In the genomic region with DNA sequence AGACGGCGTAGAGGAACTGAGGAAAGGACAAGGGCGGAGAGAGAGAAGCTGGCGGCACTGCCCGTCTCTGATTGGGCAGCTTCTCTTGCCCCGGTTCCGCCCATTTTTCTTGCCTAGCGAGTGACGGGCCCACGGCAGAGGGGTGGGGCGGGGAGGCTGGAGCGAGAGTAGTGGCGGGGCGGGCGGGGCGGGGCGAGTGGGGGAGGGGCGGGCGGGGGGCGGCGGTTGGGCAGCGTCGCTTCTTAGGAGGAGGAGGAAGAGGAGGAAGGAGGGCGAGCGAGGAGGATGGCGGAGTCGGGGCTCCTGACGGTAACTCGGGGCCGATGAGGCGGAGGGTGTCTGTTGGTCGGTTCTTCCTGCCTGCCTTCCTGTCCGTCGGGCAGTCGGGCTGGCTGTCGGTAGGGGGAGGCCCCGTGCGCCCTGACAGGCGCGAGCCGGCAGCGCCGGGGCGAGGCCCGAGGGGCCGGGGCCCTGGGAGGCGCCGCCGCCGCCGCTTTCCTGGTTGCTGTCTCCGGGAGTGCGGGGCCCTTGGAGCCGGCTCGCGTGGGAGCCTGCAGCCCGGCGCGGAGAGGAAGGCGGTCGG, we compare ENCODE assay signal across 8 cellular contexts. TPM values are rescaled to one million over a fixed set of nuclear protein-coding genes. Genes with fewer than 3 reads are reported as not detected.
DNase-seq lines count a peak whose midpoint lies in the region; ATAC-seq and TF ChIP-seq lines count a peak whose summit lies in the region.

TSS of gene SHOC2 (plus strand) at position 256 of the 583 bp plus-strand sequence. CDS start 44,755 bp downstream, outside the sequence.

- H2AFZ ChIP-seq in GM23248: peak within 1 kb of the TSS; percentile 86

- in situ Hi-C loops in GM23248 (cut with MboI): no loop called here

- H3K4me1 Mint-ChIP-seq in natural killer cell: peaks cover 39 to 51% of the 10 kb centered on the region in 2 donors

- peak; percentile 62 to 90 (median 88) for ATAC-seq in natural killer cell

- H3K36me3 ChIP-seq in GM23248 (ENCODE audit: low read depth): no peaks in the 10 kb centered on the region
- no peaks in the 10 kb centered on the region for H3K36me3 ChIP-seq in stomach smooth muscle (ENCODE audit: control insufficient read depth in 2 of 2, insufficient read depth in 2 of 2, low read length in 2 of 2)

- WGBS in GM23248 (ENCODE audit: low coverage in 1 of 2, low lambda C conversion rate in 2 of 2, missing lambda C conversion rate in 2 of 2), 2 experiments: 0 to 1% methylated on average over 13 to 54 of the region's 61 CpGs

- peak within 1 kb of the TSS; percentile 93 for H3K4me2 ChIP-seq in GM23248 (ENCODE audit: unreplicated experiment)

- no peaks in the 10 kb centered on the region for H3K9me3 Mint-ChIP-seq in natural killer cell

- H3K27ac Mint-ChIP-seq in natural killer cell: peak within 1 kb of the TSS; percentile 99 to 100

- H3K4me1 ChIP-seq in GM23248 (ENCODE audit: insufficient read depth) (peaks cover 62% of the 10 kb centered on the region), stomach smooth muscle (ENCODE audit: control insufficient read depth, insufficient read depth, low read length) (no peaks in the 10 kb centered on the region)

- intact Hi-C loops in natural killer cell (cut with micrococcal nuclease): loop anchor here (1.0 to 10.0 kb wide), 4 partner anchors 47 to 615 kb away; partner anchors contain the start of gene SMNDC1

- 0 out of 2 replicates have a peak, but pooled peaks cover 10% of the 10 kb centered on the region for H4K20me1 ChIP-seq in GM23248 (ENCODE audit: insufficient read depth)

- TF ChIP-seq POLR2A in NB4 (IDR thresholded peaks at IDR 0.05; ENCODE audit: extremely low read depth, insufficient read length): peak; percentile 78

- TF ChIP-seq CTCF in NB4 (IDR thresholded peaks at IDR 0.05; ENCODE audit: low read depth, low read length) (peak; percentile 8), natural killer cell (IDR thresholded peaks at IDR 0.05) (no peak)

- H3K4me3 ChIP-seq in GM08714 (ENCODE audit: low read length) (peak within 1 kb of the TSS; percentile 87), GM23248 (peak within 1 kb of the TSS; percentile 87), NB4 (ENCODE audit: low read depth, low read length) (peak within 1 kb of the TSS; percentile 98), stomach smooth muscle (ENCODE audit: low read length in 2 of 2) (peak within 1 kb of the TSS; percentile 83 to 93)

- H3K27ac ChIP-seq in GM23248 (peak within 1 kb of the TSS; percentile 99), epithelial cell of prostate (peak within 1 kb of the TSS; percentile 96), stomach smooth muscle (ENCODE audit: low read length) (peak within 1 kb of the TSS; percentile 98)

- H3K9me3 ChIP-seq in GM23248 (ENCODE audit: low read depth) (no peaks in the 10 kb centered on the region), stomach smooth muscle (ENCODE audit: control insufficient read depth in 2 of 2, low read length in 2 of 2) (no peaks in the 10 kb centered on the region)

- no peaks in the 10 kb centered on the region for H3K36me3 Mint-ChIP-seq in natural killer cell

- peak within 1 kb of the TSS; percentile 97 for H3K4me3 Mint-ChIP-seq in natural killer cell

- no peaks in the 10 kb centered on the region for H3K27me3 Mint-ChIP-seq in natural killer cell (ENCODE audit: low read depth in 2 of 2)

- H3K27me3 ChIP-seq in GM23248 (replicated peaks; ENCODE audit: insufficient read depth) (no peaks in the 10 kb centered on the region), stomach smooth muscle (ENCODE audit: control insufficient read depth in 1 of 2, insufficient read depth in 2 of 2, low read length in 2 of 2) (no peaks in the 10 kb centered on the region)

- DNase-seq in GM23248 (peak; percentile 88), NB4 (ENCODE audit: low read depth) (no peak), activated T-cell treated with anti-CD3 and anti-CD28 coated beads for 1 hour (ENCODE audit: low read depth) (peak; percentile 93), epithelial cell of prostate (ENCODE audit: low read depth, low spot score) (peak; percentile 33), natural killer cell (peak; percentile 93), SKM-1 treated with dmso at 0.1 percent for 144 hours (lab: John Stamatoyannopoulos, UW; ENCODE audit: unreplicated experiment) (no peak)

- H3K9ac ChIP-seq in GM23248: peak within 1 kb of the TSS; percentile 97
- H3K9ac ChIP-seq in stomach smooth muscle (ENCODE audit: low read length in 2 of 2): peak within 1 kb of the TSS; percentile 90 to 98

- H3F3A ChIP-seq in GM23248 (ENCODE audit: insufficient read depth): peaks cover 30% of the 10 kb centered on the region

- H3K79me2 ChIP-seq in GM23248 (ENCODE audit: insufficient read depth): peaks cover 46% of the 10 kb centered on the region

- no peaks in the 10 kb centered on the region for H3K9me2 ChIP-seq in GM23248 (ENCODE audit: insufficient read depth)

RNA-seq across cellular contexts. Expression of gene SHOC2, which starts in this region (rescaled TPM):
- 64.6 and 65.3 TPM in 2 replicates for total RNA-seq in GM23248 (2014; rRNA removed; shearing (Covaris generic))
- 67.7 and 68.0 TPM in 2 replicates for polyA plus RNA-seq in GM23248 (2016; fragmentation: Nextera tagmentation; extraction: Ambion mirVana)
- total RNA-seq in natural killer cell: 10 to 100 TPM; 81.8 to 87.6 (median 85.7) TPM

Comparison
In these comparisons a context has a peak if more than half of its experiments do, and no peak if none do; other contexts are left out.
1. DNase-seq: peak in GM23248 (single experiment), activated T-cell treated with anti-CD3 and anti-CD28 coated beads for 1 hour (single experiment), epithelial cell of prostate (single experiment) and natural killer cell (single experiment); none in NB4 (single experiment) and SKM-1 treated with dmso at 0.1 percent for 144 hours (single experiment).
2. Peak in every context shown above with its lines, with median percentiles within 50 percentile points of each other: H3K4me3 ChIP-seq and H3K27ac ChIP-seq.